ENCODE assay signal across 29 cellular contexts in the genomic region with DNA sequence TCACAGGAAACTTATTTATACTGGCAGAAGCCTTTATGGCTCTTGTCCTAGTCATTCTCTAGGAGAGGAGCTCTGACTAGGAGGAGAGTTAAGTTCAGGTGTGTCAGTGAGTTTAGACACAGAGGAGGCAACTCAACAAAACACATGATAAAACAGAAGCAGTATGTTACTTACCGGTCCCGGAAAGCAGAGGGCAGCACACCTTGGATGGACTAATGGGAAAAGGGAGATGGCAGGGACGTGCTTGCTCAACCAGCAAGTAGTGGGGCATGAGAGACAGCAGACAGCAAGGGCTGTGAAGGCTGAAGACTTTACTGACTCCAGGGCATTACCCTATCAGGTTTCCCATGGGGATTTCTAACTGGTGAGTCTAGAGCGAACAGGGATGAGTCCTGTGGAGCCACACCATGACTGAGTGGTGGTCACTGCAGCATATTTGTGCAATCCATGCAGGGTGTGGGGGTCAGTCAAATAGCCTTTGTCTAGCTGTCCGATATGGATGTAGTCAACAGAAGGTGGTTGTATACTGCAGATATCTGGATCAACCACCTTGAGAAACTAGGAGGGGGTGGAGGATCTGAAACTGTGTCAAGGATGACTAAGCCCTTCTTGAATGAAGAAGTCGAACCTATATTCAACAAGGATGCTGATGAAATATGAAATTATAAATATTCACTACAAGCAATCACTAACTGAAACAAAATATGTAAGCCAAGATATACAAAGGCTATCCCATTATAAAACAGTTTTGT.
DNase-seq lines count a peak whose midpoint lies in the region; ATAC-seq, FAIRE-seq and TF ChIP-seq lines count a peak whose summit lies in the region.
"Had no signal": no experiment of that assay in that cellular context is flagged by ENCODE, and none has a peak within 500 bp of the region (broad histone marks: within the 10 kb centered on the region; RNA-seq: fewer than 3 reads in every experiment).

No MANE protein-coding gene starts in this region.

- H3K36me3 Mint-ChIP-seq in activated T-cell treated with anti-CD3 and anti-CD28 coated beads, Interleukin-2, amount 50 U/mL, for 24 hours (ENCODE audit: low read depth): no peaks in the 10 kb centered on the region
- H3K36me3 Mint-ChIP-seq: activated naive CD4-positive, alpha-beta T cell treated with anti-CD3 and anti-CD28 coated beads, Interleukin-2, amount 50 U/mL, for 24 hours; stimulated activated naive B cell treated with anti-CD40 and anti-IgM and Interleukin-4, amounts not matched to agents 10 μg/mL and 1 μg/mL and 100 μg/mL, for 72 hours had no signal

- peak; percentile 16 for DNase-seq in H7
- DNase-seq in HuH-7 (ENCODE audit: low spot score): peak; percentile 1
- DNase-seq in bronchial epithelial cell (ENCODE audit: low read depth): no peak
- no peak for DNase-seq in left lobe of liver (ENCODE audit: low spot score)
- no peak for DNase-seq in NCI-H2029 (lab: John Stamatoyannopoulos, UW)
- no peak for DNase-seq in activated T-cell treated with anti-CD3 and anti-CD28 coated beads, Interleukin-2, amount 50 U/mL, for 24 hours
- DNase-seq in Kasumi-1 (lab: John Stamatoyannopoulos, UW): no peak
- DNase-seq: activated CD4-positive, CD25-positive, alpha-beta regulatory T cell; activated CD8-positive, alpha-beta memory T cell treated with anti-CD3 and anti-CD28 coated beads, Interleukin-2, amount 50 U/mL, for 4 hours; amygdala; effector memory CD4-positive, alpha-beta T cell; GM23248; heart left ventricle; left lung; NCI-H1105; NCI-H1930; NCI-H226; NCI-H69; SHP77 treated with DMSO at 0.1 percent for 48 hours; sigmoid colon; stimulated activated CD4-positive, alpha-beta T cell treated with anti-CD3 and anti-CD28 coated beads, Interleukin-4, amount 100 ng/mL, for 4 hours; stimulated activated naive B cell treated with anti-CD40 and anti-IgM and Interleukin-4, amounts not matched to agents 10 μg/mL and 1 μg/mL and 100 μg/mL, for 72 hours; upper lobe of right lung had no signal

- H3K27me3 Mint-ChIP-seq in activated T-cell treated with anti-CD3 and anti-CD28 coated beads, Interleukin-2, amount 50 U/mL, for 24 hours: no peaks in the 10 kb centered on the region
- H3K27me3 Mint-ChIP-seq: activated naive CD4-positive, alpha-beta T cell treated with anti-CD3 and anti-CD28 coated beads, Interleukin-2, amount 50 U/mL, for 24 hours; activated T-helper 17 cell treated with anti-CD3 and anti-CD28 coated beads, Interleukin-2, amount 50 U/mL, for 72 hours; stimulated activated naive B cell treated with anti-CD40 and anti-IgM and Interleukin-4, amounts not matched to agents 10 μg/mL and 1 μg/mL and 100 μg/mL, for 72 hours had no signal

- H3K4me1 Mint-ChIP-seq in activated T-cell treated with anti-CD3 and anti-CD28 coated beads, Interleukin-2, amount 50 U/mL, for 24 hours (ENCODE audit: low read depth): no peaks in the 10 kb centered on the region
- H3K4me1 Mint-ChIP-seq: activated naive CD4-positive, alpha-beta T cell treated with anti-CD3 and anti-CD28 coated beads, Interleukin-2, amount 50 U/mL, for 24 hours; activated T-helper 17 cell treated with anti-CD3 and anti-CD28 coated beads, Interleukin-2, amount 50 U/mL, for 72 hours; stimulated activated naive B cell treated with anti-CD40 and anti-IgM and Interleukin-4, amounts not matched to agents 10 μg/mL and 1 μg/mL and 100 μg/mL, for 72 hours had no signal

- H3K36me3 ChIP-seq in H7 (replicated peaks; ENCODE audit: control insufficient read depth, insufficient read depth, low read length) (no peaks in the 10 kb centered on the region), bronchial epithelial cell (ENCODE audit: control insufficient read depth, insufficient read depth, low read length) (no peaks in the 10 kb centered on the region)
- H3K36me3 ChIP-seq: heart left ventricle, left lung, neutrophil, prostate gland, sigmoid colon, suprapubic skin, upper lobe of right lung had no signal

- no peak overlapping the region for H3K27ac Mint-ChIP-seq in activated T-cell treated with anti-CD3 and anti-CD28 coated beads, Interleukin-2, amount 50 U/mL, for 24 hours
- H3K27ac Mint-ChIP-seq: activated naive CD4-positive, alpha-beta T cell treated with anti-CD3 and anti-CD28 coated beads, Interleukin-2, amount 50 U/mL, for 24 hours; activated T-helper 17 cell treated with anti-CD3 and anti-CD28 coated beads, Interleukin-2, amount 50 U/mL, for 72 hours; stimulated activated naive B cell treated with anti-CD40 and anti-IgM and Interleukin-4, amounts not matched to agents 10 μg/mL and 1 μg/mL and 100 μg/mL, for 72 hours had no signal

- no peak for TF ChIP-seq CTCF in bronchial epithelial cell (IDR thresholded peaks at IDR 0.05; ENCODE audit: insufficient read depth, low read length, severe bottlenecking)

- H3K9me3 Mint-ChIP-seq in activated T-cell treated with anti-CD3 and anti-CD28 coated beads, Interleukin-2, amount 50 U/mL, for 24 hours: peaks cover 10% of the 10 kb centered on the region

- no peaks in the 10 kb centered on the region for H3K27me3 ChIP-seq in H7 (ENCODE audit: control insufficient read depth, insufficient read depth, low read length)
- H3K27me3 ChIP-seq in bronchial epithelial cell (ENCODE audit: control insufficient read depth, insufficient read depth, low read length): no peaks in the 10 kb centered on the region
- H3K27me3 ChIP-seq: heart left ventricle, left lung, neutrophil, sigmoid colon, suprapubic skin, upper lobe of right lung had no signal

- H3K4me3 ChIP-seq in H7 (ENCODE audit: insufficient read depth, low read depth, low read length): no peak overlapping the region
- H3K4me3 ChIP-seq in bronchial epithelial cell (ENCODE audit: low read depth, low read length): no peak overlapping the region
- H3K4me3 ChIP-seq: coronary artery, GM23248, heart left ventricle, left lung, prostate gland, sigmoid colon, suprapubic skin, upper lobe of right lung had no signal

- peak; percentile 32 for FAIRE-seq in bronchial epithelial cell (lab: Jason Lieb, UNC)

- ATAC-seq in left lobe of liver: peak; percentile 12
- ATAC-seq: activated T-helper 17 cell treated with anti-CD3 and anti-CD28 coated beads, Interleukin-2, amount 50 U/mL, for 72 hours; heart left ventricle; left lung; stimulated activated naive B cell treated with anti-CD40 and anti-IgM and Interleukin-4, amounts not matched to agents 10 μg/mL and 1 μg/mL and 100 μg/mL, for 72 hours; upper lobe of right lung had no signal

- no peak overlapping the region for H3K4me3 Mint-ChIP-seq in activated T-cell treated with anti-CD3 and anti-CD28 coated beads, Interleukin-2, amount 50 U/mL, for 24 hours
- H3K4me3 Mint-ChIP-seq: activated naive CD4-positive, alpha-beta T cell treated with anti-CD3 and anti-CD28 coated beads, Interleukin-2, amount 50 U/mL, for 24 hours; activated T-helper 17 cell treated with anti-CD3 and anti-CD28 coated beads, Interleukin-2, amount 50 U/mL, for 72 hours; stimulated activated naive B cell treated with anti-CD40 and anti-IgM and Interleukin-4, amounts not matched to agents 10 μg/mL and 1 μg/mL and 100 μg/mL, for 72 hours had no signal

Comparison
In these comparisons a context has a peak if more than half of its experiments do, and no peak if none do; other contexts are left out.
1. DNase-seq: peak in H7 (single experiment) and HuH-7 (single experiment); none in bronchial epithelial cell (single experiment), left lobe of liver (single experiment), NCI-H2029 (single experiment), activated T-cell treated with anti-CD3 and anti-CD28 coated beads, Interleukin-2, amount 50 U/mL, for 24 hours (single experiment) and Kasumi-1 (0 of 2).